In the genomic region with DNA sequence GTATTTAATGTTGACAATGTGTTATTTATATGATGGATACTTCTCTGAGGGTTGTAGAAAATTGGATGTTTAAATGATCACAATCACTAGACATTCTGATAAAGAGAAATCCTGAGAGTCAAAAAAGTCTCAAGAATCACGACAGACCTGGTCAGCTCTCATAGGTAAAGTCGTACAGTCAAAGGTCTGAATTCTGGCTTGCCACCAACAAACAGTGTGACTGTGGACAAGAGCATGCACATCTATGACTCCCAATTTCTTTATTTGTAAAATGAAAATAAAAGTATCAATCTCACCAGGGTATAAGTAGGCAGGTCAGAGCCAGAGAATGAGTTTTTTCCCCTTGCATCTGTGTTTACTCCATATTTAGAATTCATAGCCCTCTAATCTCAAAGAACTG, we compare ENCODE assay signal across 11 cellular contexts.
"Had no signal": no experiment of that assay in that cellular context is flagged by ENCODE, and none has a peak within 500 bp of the region (broad histone marks: within the 10 kb centered on the region; RNA-seq: fewer than 3 reads in every experiment).

No MANE protein-coding gene starts in this region.

- FAIRE-seq: H1, H54 had no signal

- H3K27ac ChIP-seq: GM23248 had no signal

- ATAC-seq: GM23338, HCT116 had no signal

- H3K9ac ChIP-seq: GM23248 had no signal

- H3K4me1 ChIP-seq: HAP-1 had no signal

- DNase-seq: GM23248, GOT3, H7, H9, HCEC 1CT, HFFc6 had no signal

- H3K4me2 ChIP-seq: GM23338 had no signal

- H3K4me3 ChIP-seq: GM23248, GM23338, HAP-1 had no signal

- H3K9me3 ChIP-seq: HAP-1 had no signal

- H3K36me3 ChIP-seq: HAP-1 had no signal

- H2AFZ ChIP-seq: GM23248, GM23338 had no signal
